ENCODE assay signal across 34 cellular contexts in the genomic region with DNA sequence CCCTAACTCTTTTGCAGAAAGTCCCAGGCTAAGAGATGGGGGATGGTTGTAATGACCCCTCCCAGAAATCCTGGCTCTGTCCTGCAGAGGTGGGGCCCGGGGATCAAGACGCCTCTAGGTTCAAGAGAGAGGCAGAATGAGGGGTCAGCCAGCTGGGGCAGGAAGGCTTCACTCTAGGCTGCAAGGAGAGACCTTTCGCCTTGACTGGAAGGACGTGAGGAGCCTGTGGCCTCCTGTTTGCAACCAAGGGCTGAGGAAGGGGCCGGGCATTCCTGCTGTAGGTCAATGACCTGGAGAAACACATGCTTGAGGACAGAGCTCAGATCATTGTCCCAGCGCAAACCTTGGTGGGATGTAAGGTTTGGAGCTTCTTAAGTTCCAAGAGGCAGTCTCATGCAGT. TPM values are rescaled to one million over a fixed set of nuclear protein-coding genes. Genes with fewer than 3 reads are reported as not detected.
"Had no signal": no experiment of that assay in that cellular context is flagged by ENCODE, and none has a peak within 500 bp of the region (broad histone marks: within the 10 kb centered on the region; RNA-seq: fewer than 3 reads in every experiment).

No MANE protein-coding gene starts in this region.

- ATAC-seq: activated CD8-positive, alpha-beta memory T cell treated with anti-CD3 and anti-CD28 coated beads, Interleukin-2, amount 10 ng/mL, durations not matched to agents 7 days and 5 days; activated naive CD4-positive, alpha-beta T cell treated with anti-CD3 and anti-CD28 coated beads, Interleukin-2, amount 50 U/mL, for 72 hours; body of pancreas; Right ventricle myocardium inferior; SK-N-SH treated with all-trans-retinoic acid at 6 μM for 48 hours had no signal

- H3K9me3 ChIP-seq: adrenal gland, body of pancreas, breast epithelium had no signal

- H3K27me3 ChIP-seq: adrenal gland, body of pancreas, breast epithelium had no signal

- H3K4me3 ChIP-seq: adrenal gland, body of pancreas, breast epithelium, PC-9 had no signal

- H3K36me3 ChIP-seq: adrenal gland, breast epithelium had no signal

- H3K4me1 ChIP-seq: adrenal gland, breast epithelium had no signal

- H3K27ac Mint-ChIP-seq: activated CD4-positive, alpha-beta memory T cell treated with anti-CD3 and anti-CD28 coated beads, Interleukin-2, amount 10 ng/mL, durations not matched to agents 7 days and 5 days; activated CD8-positive, alpha-beta memory T cell treated with anti-CD3 and anti-CD28 coated beads, Interleukin-2, amount 10 ng/mL, durations not matched to agents 7 days and 5 days; activated naive CD4-positive, alpha-beta T cell treated with anti-CD3 and anti-CD28 coated beads for 36 hours; activated naive CD4-positive, alpha-beta T cell treated with anti-CD3 and anti-CD28 coated beads, Interleukin-2, amount 50 U/mL, for 72 hours had no signal

- H3K4me3 Mint-ChIP-seq: activated B cell treated with CpG ODN at 0.5 μM for 24 hours; activated CD4-positive, alpha-beta memory T cell treated with anti-CD3 and anti-CD28 coated beads, Interleukin-2, amount 10 ng/mL, durations not matched to agents 7 days and 5 days; activated CD8-positive, alpha-beta memory T cell treated with anti-CD3 and anti-CD28 coated beads, Interleukin-2, amount 10 ng/mL, durations not matched to agents 7 days and 5 days; activated naive CD4-positive, alpha-beta T cell treated with anti-CD3 and anti-CD28 coated beads for 36 hours had no signal

- DNase-seq: activated B cell treated with CpG ODN at 0.5 μM for 24 hours; activated CD4-positive, alpha-beta memory T cell treated with anti-CD3 and anti-CD28 coated beads, Interleukin-2, amount 10 ng/mL, durations not matched to agents 7 days and 5 days; activated CD4-positive, alpha-beta T cell treated with anti-CD3 and anti-CD28 coated beads for 48 hours; activated CD4-positive, CD25-positive, alpha-beta regulatory T cell treated with anti-CD3 and anti-CD28 coated beads, Interleukin-2, amount 50 U/mL, for 72 hours; activated CD8-positive, alpha-beta memory T cell treated with anti-CD3 and anti-CD28 coated beads for 24 hours; activated CD8-positive, alpha-beta memory T cell treated with anti-CD3 and anti-CD28 coated beads, Interleukin-2, amount 10 ng/mL, durations not matched to agents 7 days and 5 days; activated CD8-positive, alpha-beta memory T cell treated with anti-CD3 and anti-CD28 coated beads, Interleukin-2, amount 50 U/mL, for 48 hours; activated gamma-delta T cell treated with Interleukin-2 at 50 U/mL for 16 hours; activated naive CD4-positive, alpha-beta T cell treated with anti-CD3 and anti-CD28 coated beads for 36 hours; adrenal gland; body of pancreas; NCI-H1105; NCI-H1417 treated with DMSO at 0.1 percent for 48 hours; NCI-H187 treated with DMSO at 0.1 percent for 48 hours; NCI-H2081; NCI-H2171 treated with DMSO at 0.1 percent for 48 hours; NCI-H226; NCI-H446 treated with DMSO at 0.1 percent for 48 hours; NCI-H524; PC-9; SIG-M5; T-helper 1 cell; T-helper 2 cell; T-helper 9 cell had no signal

- H3K27me3 Mint-ChIP-seq: activated B cell treated with CpG ODN at 0.5 μM for 24 hours; activated CD4-positive, alpha-beta memory T cell treated with anti-CD3 and anti-CD28 coated beads, Interleukin-2, amount 10 ng/mL, durations not matched to agents 7 days and 5 days had no signal

- H3K36me3 Mint-ChIP-seq: activated CD8-positive, alpha-beta memory T cell treated with anti-CD3 and anti-CD28 coated beads, Interleukin-2, amount 10 ng/mL, durations not matched to agents 7 days and 5 days; activated naive CD4-positive, alpha-beta T cell treated with anti-CD3 and anti-CD28 coated beads, Interleukin-2, amount 50 U/mL, for 72 hours had no signal

- H3K4me2 ChIP-seq: PC-9 had no signal

- H3K9me3 Mint-ChIP-seq: activated B cell treated with CpG ODN at 0.5 μM for 24 hours; activated CD4-positive, alpha-beta memory T cell treated with anti-CD3 and anti-CD28 coated beads, Interleukin-2, amount 10 ng/mL, durations not matched to agents 7 days and 5 days; activated naive CD4-positive, alpha-beta T cell treated with anti-CD3 and anti-CD28 coated beads for 36 hours; activated naive CD4-positive, alpha-beta T cell treated with anti-CD3 and anti-CD28 coated beads, Interleukin-2, amount 50 U/mL, for 72 hours had no signal

- H3K27ac ChIP-seq: adrenal gland, body of pancreas, breast epithelium, PC-9, RWPE1, VCaP had no signal

- H2AFZ ChIP-seq: PC-9 had no signal

RNA-seq across cellular contexts. Expression of a gene that starts 8.7 kb away (rescaled TPM):
- total RNA-seq: activated CD4-positive, alpha-beta memory T cell treated with anti-CD3 and anti-CD28 coated beads, Interleukin-2, amount 10 ng/mL, durations not matched to agents 7 days and 5 days; activated CD8-positive, alpha-beta memory T cell treated with anti-CD3 and anti-CD28 coated beads, Interleukin-2, amount 10 ng/mL, durations not matched to agents 7 days and 5 days; activated naive CD4-positive, alpha-beta T cell treated with anti-CD3 and anti-CD28 coated beads for 36 hours; activated naive CD4-positive, alpha-beta T cell treated with anti-CD3 and anti-CD28 coated beads, Interleukin-2, amount 50 U/mL, for 72 hours; astrocyte; cardiac septum; M059J; PC-9; SK-MEL-5 had no signal
